31 cellular contexts compared by ENCODE assay signal in genomic region chr1:203545032-203545816, GRCh38. TPM values are rescaled to one million over a fixed set of nuclear protein-coding genes. Genes with fewer than 3 reads are reported as not detected.
A peak's percentile ranks its signal among the peaks of the same experiment; 100 is the strongest.
DNase-seq lines count a peak whose midpoint lies in the region; ATAC-seq, FAIRE-seq and TF ChIP-seq lines count a peak whose summit lies in the region.
"Had no signal": no experiment of that assay in that cellular context is flagged by ENCODE, and none has a peak within 500 bp of the region (broad histone marks: within the 10 kb centered on the region; RNA-seq: fewer than 3 reads in every experiment).

No MANE protein-coding gene starts in this region.

- no peak overlapping the region for H3K14ac ChIP-seq in H1 (ENCODE audit: insufficient read length)

- POLR2A ChIA-PET in SK-N-SH (lab: Yijun Ruan, JAX): no interaction called here
- POLR2A ChIA-PET in H1 (lab: Charles Lee; ENCODE audit: partially characterized antibody): interaction anchor here (1.1 kb wide), 1 partner anchor 13 kb away, joined by 3 read pairs; no protein-coding TSS in a partner anchor

- H3K36me3 Mint-ChIP-seq in nephron (ENCODE audit: low read depth): no peaks in the 10 kb centered on the region

- DNase-seq in SK-N-SH (no peak), H1 (ENCODE audit: low read depth in 1 of 2, low spot score in 2 of 2) (no peak), uterus (no peak)
- DNase-seq: activated CD4-positive, alpha-beta T cell treated with anti-CD3 and anti-CD28 coated beads, Interleukin-2, amount 50 U/mL, for 48 hours; activated naive CD4-positive, alpha-beta T cell treated with Interleukin-2 at 50 U/mL for 16 hours; body of pancreas; COR-L47; DMS79; GDM1; HFFc6; NCI-H1417; NCI-H2029; NCI-H526; OCI-M1; right lobe of liver; T-helper 17 cell; upper lobe of right lung had no signal

- no peak overlapping the region for H3K23ac ChIP-seq in H1 (ENCODE audit: insufficient read length)

- H3K27me3 ChIP-seq in SK-N-SH (ENCODE audit: insufficient read depth) (no peaks in the 10 kb centered on the region), H1 (replicated peaks in 1 of 4; ENCODE audit: control insufficient read depth in 3 of 4, extremely low read depth in 1 of 4, insufficient read depth in 3 of 4, low read length in 3 of 4) (no peaks in the 10 kb centered on the region), uterus (no peaks in the 10 kb centered on the region)
- H3K27me3 ChIP-seq: BLaER1 treated with 17β-estradiol and CSF1 and Interleukin-3, amounts not matched to agents 10 nM and 100 nM; right lobe of liver; upper lobe of right lung had no signal

- H4K20me1 ChIP-seq in SK-N-SH (ENCODE audit: insufficient read depth) (no peaks in the 10 kb centered on the region), H1 (replicated peaks in 1 of 2; ENCODE audit: control insufficient read depth in 1 of 2, insufficient read depth in 2 of 2, low read length in 2 of 2) (no peaks in the 10 kb centered on the region)
- H4K20me1 ChIP-seq: BLaER1 treated with 17β-estradiol and CSF1 and Interleukin-3, amounts not matched to agents 10 nM and 100 nM had no signal

- no peaks in the 10 kb centered on the region for H3K9me2 ChIP-seq in SK-N-SH

- H3K79me1 ChIP-seq in H1 (ENCODE audit: low read depth, low read length): no peaks in the 10 kb centered on the region

- peaks cover 4% of the 10 kb centered on the region for H3K27me3 Mint-ChIP-seq in nephron (ENCODE audit: low read depth)

- no peaks in the 10 kb centered on the region for H3K23me2 ChIP-seq in H1 (ENCODE audit: low read depth, low read length)

- H3K56ac ChIP-seq in H1 (replicated peaks; ENCODE audit: insufficient read length, low read depth, low read length): no peak overlapping the region

- H3K4me1 ChIP-seq in SK-N-SH (ENCODE audit: control insufficient read depth in 1 of 2, insufficient read depth in 2 of 2, low read depth in 1 of 2, low read length in 1 of 2): peaks cover 0 to 28% of the 10 kb centered on the region in 2 experiments; a peak in 2 of 4 replicates
- H3K4me1 ChIP-seq in H1 (replicated peaks in 1 of 4; ENCODE audit: control insufficient read depth in 3 of 4, insufficient read depth in 4 of 4, low read length in 3 of 4): peaks cover 5 to 25% (median 18%) of the 10 kb centered on the region in 4 experiments; a peak in 6 of 7 replicates
- no peaks in the 10 kb centered on the region for H3K4me1 ChIP-seq in uterus
- H3K4me1 ChIP-seq: body of pancreas, upper lobe of right lung had no signal

- ATAC-seq in SK-N-SH treated with all-trans-retinoic acid at 6 μM for 48 hours (peak; percentile 10), HG03521 (IDR thresholded peaks at IDR 0.05; ENCODE audit: unreplicated experiment) (no peak), GM21786 (IDR thresholded peaks at IDR 0.05; ENCODE audit: unreplicated experiment) (no peak), HG03442 (IDR thresholded peaks at IDR 0.05; ENCODE audit: unreplicated experiment) (no peak)
- ATAC-seq: body of pancreas, right lobe of liver, T-helper 17 cell, upper lobe of right lung had no signal

- no peak overlapping the region for H2BK20ac ChIP-seq in H1 (ENCODE audit: low read length)

- TF ChIP-seq POLR2A in H1 (IDR thresholded peaks at IDR 0.05; ENCODE audit: control extremely low read depth in 1 of 2, low read depth in 2 of 2, low read length in 2 of 2) (no peak), uterus (IDR thresholded peaks at IDR 0.05) (no peak)

- no peak overlapping the region for H2BK15ac ChIP-seq in H1 (ENCODE audit: low read length)

- H2BK5ac ChIP-seq in H1 (ENCODE audit: low read depth, low read length): no peak overlapping the region

- H2AFZ ChIP-seq in SK-N-SH (ENCODE audit: low read depth) (no peak overlapping the region), H1 (ENCODE audit: low read length) (peak overlapping the region; percentile 7; the same call in 1 of the 2 replicates)

- H3F3A ChIP-seq in SK-N-SH (replicated peaks; ENCODE audit: insufficient read depth): peaks cover 11% of the 10 kb centered on the region

- intact Hi-C loops in uterus (cut with DNase I; ENCODE audit: low total_unique reads): no loop called here

- H4K91ac ChIP-seq in H1 (replicated peaks; ENCODE audit: insufficient read length, low read length): no peak overlapping the region

- no peak for FAIRE-seq in H1 (lab: Jason Lieb, UNC)
- FAIRE-seq: HTR-8/SVneo, TTC549 had no signal

- no peak overlapping the region for H2BK120ac ChIP-seq in H1 (replicated peaks; ENCODE audit: low read depth, low read length)

- H3K9ac ChIP-seq in SK-N-SH (no peak overlapping the region), H1 (replicated peaks in 1 of 4; ENCODE audit: extremely low read depth in 1 of 4, low read depth in 3 of 4, low read length in 3 of 4) (no peak overlapping the region)
- H3K9ac ChIP-seq: BLaER1 treated with 17β-estradiol and CSF1 and Interleukin-3, amounts not matched to agents 10 nM and 100 nM had no signal

- H2AK5ac ChIP-seq in H1 (ENCODE audit: low read depth, low read length): no peak overlapping the region

- peak overlapping the region in 2 of 3 experiments; percentile 39 to 60 for H3K27ac Mint-ChIP-seq in nephron
- H3K27ac Mint-ChIP-seq: HFFc6, progenitor cell of endocrine pancreas, T-helper 17 cell had no signal

- no peak for TF ChIP-seq EP300 in SK-N-SH (IDR thresholded peaks at IDR 0.05; ENCODE audit: borderline replicate concordance in 1 of 2, low read depth in 1 of 2, low read length in 1 of 2)
- TF ChIP-seq EP300 in H1 (IDR thresholded peaks at IDR 0.05; ENCODE audit: borderline replicate concordance in 1 of 2, low read depth in 2 of 2, low read length in 2 of 2): no peak

- no peaks in the 10 kb centered on the region for H3K9me3 ChIP-seq in SK-N-SH
- H3K9me3 ChIP-seq in H1 (ENCODE audit: insufficient read depth in 2 of 2, low read depth in 1 of 2, low read length in 1 of 2): no peaks in the 10 kb centered on the region
- no peaks in the 10 kb centered on the region for H3K9me3 ChIP-seq in uterus
- H3K9me3 ChIP-seq: BLaER1 treated with 17β-estradiol and CSF1 and Interleukin-3, amounts not matched to agents 10 nM and 100 nM; body of pancreas; right lobe of liver; upper lobe of right lung had no signal

- H3K4me3 ChIP-seq in SK-N-SH (ENCODE audit: low read depth in 2 of 2, low read length in 1 of 2) (no peak overlapping the region), H1 (ENCODE audit: extremely low read depth in 1 of 4, insufficient read depth in 2 of 4, low read depth in 3 of 4, low read length in 4 of 4) (no peak overlapping the region), uterus (no peak overlapping the region)
- H3K4me3 ChIP-seq: BLaER1 treated with 17β-estradiol and CSF1 and Interleukin-3, amounts not matched to agents 10 nM and 100 nM; body of pancreas; right lobe of liver; SK-N-MC; upper lobe of right lung had no signal

- H3K4me2 ChIP-seq in SK-N-SH: no peak overlapping the region
- H3K4me2 ChIP-seq in H1 (ENCODE audit: insufficient read depth in 1 of 2, low read depth in 2 of 2, low read length in 2 of 2): 0 out of 4 replicates have a peak overlapping the region, but pooled peaks of 1 of the 2 experiments have one; percentile 30

- H3K18ac ChIP-seq in H1 (ENCODE audit: extremely low read depth, low read length): no peak overlapping the region; the same call in 1 of the 2 replicates

- CTCF ChIA-PET in SK-N-SH (lab: Yijun Ruan, JAX) (interaction anchor here (0.7 kb wide), 1 partner anchor 11 kb away, joined by 3 read pairs; no protein-coding TSS in a partner anchor), H1 (lab: Charles Lee; ENCODE audit: partially characterized antibody) (interaction anchor here (0.6 kb wide), 2 partner anchors 40 to 419 kb away, joined by 3 to 5 read pairs; no protein-coding TSS in a partner anchor)

- no peaks in the 10 kb centered on the region for H3K36me3 ChIP-seq in SK-N-SH (replicated peaks in 1 of 2; ENCODE audit: control insufficient read depth in 1 of 2, insufficient read depth in 2 of 2, low read length in 1 of 2)
- H3K36me3 ChIP-seq in H1 (ENCODE audit: control insufficient read depth in 2 of 4, insufficient read depth in 4 of 4, low read length in 3 of 4): no peaks in the 10 kb centered on the region
- H3K36me3 ChIP-seq in uterus: no peaks in the 10 kb centered on the region
- H3K36me3 ChIP-seq: BLaER1 treated with 17β-estradiol and CSF1 and Interleukin-3, amounts not matched to agents 10 nM and 100 nM; right lobe of liver; upper lobe of right lung had no signal

- WGBS in SK-N-SH (ENCODE audit: low lambda C conversion rate): 84% methylated on average over 4 of the region's 4 CpGs
- 86% methylated on average over 4 of the region's 4 CpGs; no CpG with 5 or more reads in 1 of the 2 experiments for WGBS in H1 (ENCODE audit: extremely low coverage in 1 of 2, insufficient coverage in 1 of 2, insufficient read length in 1 of 2, insufficient replicate concordance in 2 of 2, low coverage in 1 of 2, low lambda C conversion rate in 2 of 2, missing lambda C conversion rate in 1 of 2), 2 experiments

- H3K27ac ChIP-seq in SK-N-SH (ENCODE audit: low read depth in 2 of 2, low read length in 1 of 2) (peak overlapping the region in 1 of 2 experiments; percentile 45; a peak in 1 of 4 replicates), H1 (ENCODE audit: low read depth, low read length) (no peak overlapping the region), uterus (peak overlapping the region; percentile 61 to 94)
- H3K27ac ChIP-seq: 22Rv1; BLaER1 treated with 17β-estradiol and CSF1 and Interleukin-3, amounts not matched to agents 10 nM and 100 nM; body of pancreas; right lobe of liver; SK-N-MC; upper lobe of right lung had no signal

- TF ChIP-seq RAD21 in SK-N-SH (IDR thresholded peaks at IDR 0.05; ENCODE audit: low read length) (no peak), H1 (IDR thresholded peaks at IDR 0.05 in 1 of 2, conservative IDR thresholded peaks at IDR 0.05 in 1 of 2; ENCODE audit: low read depth in 2 of 2, low read length in 2 of 2) (no peak)

- H4K8ac ChIP-seq in H1 (ENCODE audit: extremely low read depth, insufficient read depth, low read length): no peak overlapping the region

- H3K79me2 ChIP-seq in SK-N-SH (ENCODE audit: insufficient read depth) (no peaks in the 10 kb centered on the region), H1 (ENCODE audit: control insufficient read depth in 1 of 2, insufficient read depth in 2 of 2, low read length in 2 of 2) (no peaks in the 10 kb centered on the region)

- H3K4me1 Mint-ChIP-seq in nephron: peaks cover 42% of the 10 kb centered on the region

- no peak overlapping the region for H3K4ac ChIP-seq in H1 (replicated peaks; ENCODE audit: insufficient read length, low read depth, low read length)

- H2BK12ac ChIP-seq in H1 (ENCODE audit: low read depth, low read length): no peak overlapping the region; the same call in 1 of the 2 replicates

- no peaks in the 10 kb centered on the region for H3K9me3 Mint-ChIP-seq in nephron
- H3K9me3 Mint-ChIP-seq: HFFc6 had no signal

- H3K4me3 Mint-ChIP-seq in nephron: no peak overlapping the region
- H3K4me3 Mint-ChIP-seq: HFFc6, T-helper 17 cell had no signal

- TF ChIP-seq CTCF in SK-N-SH (IDR thresholded peaks at IDR 0.05) (no peak), H1 (IDR thresholded peaks at IDR 0.05; ENCODE audit: control extremely low read depth in 1 of 3, insufficient read depth in 1 of 3, low read depth in 1 of 3, low read length in 3 of 3) (no peak), nephron (IDR thresholded peaks at IDR 0.05; ENCODE audit: unreplicated experiment in 3 of 3) (no peak), uterus (IDR thresholded peaks at IDR 0.05) (no peak)

- H4K5ac ChIP-seq in H1 (ENCODE audit: insufficient read length, low read depth, low read length): no peak overlapping the region

RNA-seq across cellular contexts. Expression of gene OPTC, which starts 51.3 kb away (rescaled TPM):
- polyA plus RNA-seq in SK-N-SH (2012; rRNA removed) (not detected in 2 replicates), H1 (2011; rRNA removed) (2.8 and 4.0 TPM in 2 replicates)
- not detected in 2 replicates for polyA plus RNA-seq in SK-N-SH (2012; cell fraction: cytosol; rRNA removed)
- polyA plus RNA-seq in SK-N-SH (2012; cell fraction: nucleus; rRNA removed): not detected in 2 replicates
- 0.78 and 1.1 TPM in 2 replicates for total RNA-seq in H1 (2021; fragmentation: NEBNext Ultra II Directional; extraction: Animal tissue kit (Norgen Biotek cat#: 25700))
- 1.6 TPM for polyA plus RNA-seq in H1 (2011; cell fraction: cytosol; rRNA removed)
- 2.0 TPM for polyA plus RNA-seq in H1 (2011; cell fraction: nucleus; rRNA removed)
- 1.4 to 3.3 TPM (median 2.5 TPM) in 4 replicates for polyA plus RNA-seq in H1 (2012, experiment 1 of 2)
- 2.1 TPM for polyA plus RNA-seq in H1 (2012, experiment 2 of 2)
- polyA plus RNA-seq in H1 (2013, experiment 1 of 2): 1.8 TPM
- 2.0 TPM for polyA plus RNA-seq in H1 (2013, experiment 2 of 2)
- polyA minus RNA-seq in H1 (2011; rRNA and poly(A)+ RNA removed): 1.0 and 2.9 TPM in 2 replicates
- polyA minus RNA-seq in H1 (2011; cell fraction: cytosol; rRNA and poly(A)+ RNA removed): not detected
- polyA minus RNA-seq in H1 (2011; cell fraction: nucleus; rRNA and poly(A)+ RNA removed): 0.50 TPM
- total RNA-seq in uterus: not detected
- total RNA-seq: body of pancreas, cerebellum, dermis microvascular lymphatic vessel endothelial cell, HFFc6, myocyte, progenitor cell of endocrine pancreas, right lobe of liver, T-helper 17 cell, upper lobe of right lung had no signal
